9 cellular contexts compared by ENCODE assay signal in genomic region chr2:24926602-24927252, GRCh38. TPM values are rescaled to one million over a fixed set of nuclear protein-coding genes. Genes with fewer than 3 reads are reported as not detected.
A peak's percentile ranks its signal among the peaks of the same experiment; 100 is the strongest.
DNase-seq lines count a peak whose midpoint lies in the region; ATAC-seq, FAIRE-seq and TF ChIP-seq lines count a peak whose summit lies in the region.
"Had no signal": no experiment of that assay in that cellular context is flagged by ENCODE, and none has a peak within 500 bp of the region (broad histone marks: within the 10 kb centered on the region; RNA-seq: fewer than 3 reads in every experiment).

No MANE protein-coding gene starts in this region.

- intact Hi-C loops in naive thymus-derived CD4-positive, alpha-beta T cell (cut with micrococcal nuclease): loop anchor here (5.0 to 10.0 kb wide), 2 partner anchors 116 to 132 kb away; partner anchors contain the start of genes CENPO (in 1 of the 2), EFR3B (in 1 of the 2) and PTRHD1 (in 1 of the 2)
- intact Hi-C loops in transverse colon (cut with DNase I; ENCODE audit: low total_unique reads): no loop called here

- H3K36me3 Mint-ChIP-seq in T-cell: no peaks in the 10 kb centered on the region
- H3K36me3 Mint-ChIP-seq in naive thymus-derived CD4-positive, alpha-beta T cell: no peaks in the 10 kb centered on the region

- H3K56ac ChIP-seq in H1 (replicated peaks; ENCODE audit: insufficient read length, low read depth, low read length): no peak overlapping the region

- POLR2A ChIA-PET in T-cell (lab: Charles Lee): no interaction called here
- POLR2A ChIA-PET in H1 (lab: Charles Lee; ENCODE audit: partially characterized antibody): interaction anchor here (1.0 to 1.2 kb wide), 2 partner anchors 8 to 98 kb away, joined by 3 read pairs; no protein-coding TSS in a partner anchor
- POLR2A ChIA-PET in naive thymus-derived CD4-positive, alpha-beta T cell (lab: Charles Lee): interaction anchor here (0.6 kb wide), 1 partner anchor 15 kb away, joined by 3 read pairs; no protein-coding TSS in a partner anchor

- TF ChIP-seq CTCF in H1 (IDR thresholded peaks at IDR 0.05; ENCODE audit: control extremely low read depth in 1 of 3, insufficient read depth in 1 of 3, low read depth in 1 of 3, low read length in 3 of 3) (no peak), transverse colon (IDR thresholded peaks at IDR 0.05) (no peak)

- ATAC-seq in T-cell (replicated peaks in 1 of 4) (peak; percentile 62 to 78 (median 68)), HG02970 (IDR thresholded peaks at IDR 0.05; ENCODE audit: low FRiP score, unreplicated experiment) (no peak)
- ATAC-seq in naive thymus-derived CD4-positive, alpha-beta T cell: peak; percentile 57

- TF ChIP-seq RAD21 in H1 (IDR thresholded peaks at IDR 0.05 in 1 of 2, conservative IDR thresholded peaks at IDR 0.05 in 1 of 2; ENCODE audit: low read depth in 2 of 2, low read length in 2 of 2): no peak

- H4K20me1 ChIP-seq in H1 (replicated peaks in 1 of 2; ENCODE audit: control insufficient read depth in 1 of 2, insufficient read depth in 2 of 2, low read length in 2 of 2): no peaks in the 10 kb centered on the region

- no peak overlapping the region for H3K23ac ChIP-seq in H1 (ENCODE audit: insufficient read length)

- no peak overlapping the region for H3K4ac ChIP-seq in H1 (replicated peaks; ENCODE audit: insufficient read length, low read depth, low read length)

- H3K79me2 ChIP-seq in H1 (ENCODE audit: control insufficient read depth in 1 of 2, insufficient read depth in 2 of 2, low read length in 2 of 2): peaks cover 0 to 4% of the 10 kb centered on the region in 2 experiments; a peak in 1 of 4 replicates

- in situ Hi-C loops in transverse colon (cut with MboI; ENCODE audit: low pct_ligation_motif_present in 1 of 4, low pct_unique_long_range_greater_than_20kb in 1 of 4, low sequenced_read_pairs in 3 of 4): no loop called here

- H2AK5ac ChIP-seq in H1 (ENCODE audit: low read depth, low read length): no peak overlapping the region

- no peak overlapping the region for H3K14ac ChIP-seq in H1 (ENCODE audit: insufficient read length)

- peaks cover 3% of the 10 kb centered on the region for H3K79me1 ChIP-seq in H1 (ENCODE audit: low read depth, low read length)

- H2BK12ac ChIP-seq in H1 (ENCODE audit: low read depth, low read length): peak overlapping the region; percentile 89

- no peak overlapping the region for H2BK120ac ChIP-seq in H1 (replicated peaks; ENCODE audit: low read depth, low read length)

- peak overlapping the region; percentile 51; the same call in 1 of the 2 replicates for H3K18ac ChIP-seq in H1 (ENCODE audit: extremely low read depth, low read length)

- H3K9me3 ChIP-seq in H1 (ENCODE audit: insufficient read depth in 2 of 2, low read depth in 1 of 2, low read length in 1 of 2) (no peaks in the 10 kb centered on the region), transverse colon (no peaks in the 10 kb centered on the region)
- no peaks in the 10 kb centered on the region for H3K9me3 ChIP-seq in naive thymus-derived CD4-positive, alpha-beta T cell (ENCODE audit: control insufficient read depth in 2 of 3, low read length in 3 of 3)

- H3K9me3 Mint-ChIP-seq in T-cell: no peaks in the 10 kb centered on the region
- no peaks in the 10 kb centered on the region for H3K9me3 Mint-ChIP-seq in naive thymus-derived CD4-positive, alpha-beta T cell

- H3K4me2 ChIP-seq in H1 (ENCODE audit: insufficient read depth in 1 of 2, low read depth in 2 of 2, low read length in 2 of 2): peak overlapping the region; percentile 6 to 25; a peak in 2 of 4 replicates

- TF ChIP-seq POLR2A in H1 (IDR thresholded peaks at IDR 0.05; ENCODE audit: control extremely low read depth in 1 of 2, low read depth in 2 of 2, low read length in 2 of 2) (no peak), transverse colon (IDR thresholded peaks at IDR 0.05) (no peak)

- no peak for FAIRE-seq in H1 (lab: Jason Lieb, UNC)

- peak overlapping the region; percentile 35 for H4K91ac ChIP-seq in H1 (replicated peaks; ENCODE audit: insufficient read length, low read length)

- peaks cover 9% of the 10 kb centered on the region for H3K23me2 ChIP-seq in H1 (ENCODE audit: low read depth, low read length)

- H3K36me3 ChIP-seq in H1 (ENCODE audit: control insufficient read depth in 2 of 4, insufficient read depth in 4 of 4, low read length in 3 of 4) (no peaks in the 10 kb centered on the region; a peak in 1 of 8 replicates), transverse colon (no peaks in the 10 kb centered on the region)
- no peaks in the 10 kb centered on the region for H3K36me3 ChIP-seq in naive thymus-derived CD4-positive, alpha-beta T cell (ENCODE audit: control insufficient read depth in 2 of 3, insufficient read depth in 3 of 3, low read length in 3 of 3)

- no peak overlapping the region for H3K27ac ChIP-seq in H1 (ENCODE audit: low read depth, low read length)
- no peak overlapping the region for H3K27ac ChIP-seq in naive thymus-derived CD4-positive, alpha-beta T cell (ENCODE audit: low read depth, low read length)
- peak overlapping the region; percentile 8 to 53 (median 32) for H3K27ac ChIP-seq in transverse colon
- H3K27ac ChIP-seq: C4-2B had no signal

- no peak overlapping the region for H4K5ac ChIP-seq in H1 (ENCODE audit: insufficient read length, low read depth, low read length)

- peaks cover 0 to 10% (median 3%) of the 10 kb centered on the region in 4 experiments; a peak in 4 of 7 replicates for H3K4me1 ChIP-seq in H1 (replicated peaks in 1 of 4; ENCODE audit: control insufficient read depth in 3 of 4, insufficient read depth in 4 of 4, low read length in 3 of 4)
- peaks cover 0 to 11% of the 10 kb centered on the region in 2 donors for H3K4me1 ChIP-seq in naive thymus-derived CD4-positive, alpha-beta T cell (ENCODE audit: control insufficient read depth in 2 of 2, insufficient read depth in 2 of 2, low read length in 2 of 2)
- peaks cover 3 to 10% (median 4%) of the 10 kb centered on the region in 4 donors for H3K4me1 ChIP-seq in transverse colon

- no peaks in the 10 kb centered on the region for H3K27me3 Mint-ChIP-seq in T-cell
- peaks cover 0 to 4% (median 0%) of the 10 kb centered on the region in 5 donors for H3K27me3 Mint-ChIP-seq in naive thymus-derived CD4-positive, alpha-beta T cell

- H3K4me1 Mint-ChIP-seq in T-cell: peaks cover 3 to 13% (median 10%) of the 10 kb centered on the region in 3 donors
- H3K4me1 Mint-ChIP-seq in naive thymus-derived CD4-positive, alpha-beta T cell: peaks cover 0 to 9% (median 4%) of the 10 kb centered on the region in 7 donors

- CTCF ChIA-PET in T-cell (lab: Charles Lee) (no interaction called here), H1 (lab: Charles Lee; ENCODE audit: partially characterized antibody) (interaction anchor here (0.6 to 0.8 kb wide), 2 partner anchors 8 to 39 kb away, joined by 3 read pairs; no protein-coding TSS in a partner anchor)
- CTCF ChIA-PET in naive thymus-derived CD4-positive, alpha-beta T cell (lab: Charles Lee): no interaction called here

- H4K8ac ChIP-seq in H1 (ENCODE audit: extremely low read depth, insufficient read depth, low read length): peak overlapping the region; percentile 75

- peaks cover 0 to 3% (median 0%) of the 10 kb centered on the region in 4 experiments; a peak in 4 of 7 replicates for H3K27me3 ChIP-seq in H1 (replicated peaks in 1 of 4; ENCODE audit: control insufficient read depth in 3 of 4, extremely low read depth in 1 of 4, insufficient read depth in 3 of 4, low read length in 3 of 4)
- no peaks in the 10 kb centered on the region for H3K27me3 ChIP-seq in naive thymus-derived CD4-positive, alpha-beta T cell (ENCODE audit: control insufficient read depth in 2 of 2, insufficient read depth in 2 of 2, low read length in 2 of 2)
- H3K27me3 ChIP-seq in transverse colon: no peaks in the 10 kb centered on the region

- 67% methylated on average over 33 of the region's 33 CpGs; no CpG with 5 or more reads in 1 of the 2 experiments for WGBS in H1 (ENCODE audit: extremely low coverage in 1 of 2, insufficient coverage in 1 of 2, insufficient read length in 1 of 2, insufficient replicate concordance in 2 of 2, low coverage in 1 of 2, low lambda C conversion rate in 2 of 2, missing lambda C conversion rate in 1 of 2), 2 experiments
- 27 to 30% methylated on average over 8 to 32 of the region's 33 CpGs for WGBS in transverse colon (ENCODE audit: low coverage in 1 of 2), 2 donors

- H3K4me3 ChIP-seq in H1 (ENCODE audit: extremely low read depth in 1 of 4, insufficient read depth in 2 of 4, low read depth in 3 of 4, low read length in 4 of 4): peak overlapping the region in 1 of 4 experiments; percentile 17; a peak in 1 of 8 replicates
- peak overlapping the region; percentile 57 for H3K4me3 ChIP-seq in naive thymus-derived CD4-positive, alpha-beta T cell (ENCODE audit: low read length)
- peak overlapping the region in 1 of 4 donors; percentile 33 for H3K4me3 ChIP-seq in transverse colon

- DNase-seq in AG08395 (ENCODE audit: low spot score) (peak; percentile 56), T-cell (peak in 14 of 34 experiments; percentile 10 to 42 (median 19)), H1 (ENCODE audit: low read depth in 1 of 2, low spot score in 2 of 2) (peak in 1 of 2 experiments; percentile 56), transverse colon (peak; percentile 32), DMS79 (lab: John Stamatoyannopoulos, UW) (no peak), iPS-NIHi7 (ENCODE audit: extremely low spot score) (no peak)
- DNase-seq in naive thymus-derived CD4-positive, alpha-beta T cell: peak in 6 of 9 donors; percentile 21 to 46 (median 28)

- H3K27ac Mint-ChIP-seq in T-cell: peak overlapping the region; percentile 58 to 80
- H3K27ac Mint-ChIP-seq in naive thymus-derived CD4-positive, alpha-beta T cell: peak overlapping the region in 5 of 9 donors; percentile 9 to 72 (median 53)

- H2BK15ac ChIP-seq in H1 (ENCODE audit: low read length): peak overlapping the region; percentile 55; the same call in 1 of the 2 replicates

- TF ChIP-seq EP300 in H1 (IDR thresholded peaks at IDR 0.05; ENCODE audit: borderline replicate concordance in 1 of 2, low read depth in 2 of 2, low read length in 2 of 2) (no peak), transverse colon (IDR thresholded peaks at IDR 0.05; ENCODE audit: low read depth) (no peak)

- H2BK20ac ChIP-seq in H1 (ENCODE audit: low read length): peak overlapping the region; percentile 28; the same call in 1 of the 2 replicates

- peak overlapping the region in 2 of 4 experiments; percentile 13 to 17; a peak in 2 of 7 replicates for H3K9ac ChIP-seq in H1 (replicated peaks in 1 of 4; ENCODE audit: extremely low read depth in 1 of 4, low read depth in 3 of 4, low read length in 3 of 4)

- peak overlapping the region; percentile 86 for H2AFZ ChIP-seq in H1 (ENCODE audit: low read length)

- H3K4me3 Mint-ChIP-seq in T-cell: peak overlapping the region in 1 of 3 donors; percentile 58
- peak overlapping the region in 8 of 10 donors; percentile 7 to 79 (median 70) for H3K4me3 Mint-ChIP-seq in naive thymus-derived CD4-positive, alpha-beta T cell

- peak overlapping the region; percentile 12; the same call in 1 of the 2 replicates for H2BK5ac ChIP-seq in H1 (ENCODE audit: low read depth, low read length)

RNA-seq across cellular contexts. Expression of gene ADCY3, which starts 6.7 kb away (rescaled TPM):
- total RNA-seq in T-cell: 10 to 100 TPM; 21.4 to 35.6 (median 32.8) TPM
- 50.5 and 52.9 TPM in 2 replicates for total RNA-seq in H1 (2021; fragmentation: NEBNext Ultra II Directional; extraction: Animal tissue kit (Norgen Biotek cat#: 25700))
- polyA plus RNA-seq in H1 (2011; rRNA removed): 45.1 and 61.8 TPM in 2 replicates
- 42.3 TPM for polyA plus RNA-seq in H1 (2011; cell fraction: cytosol; rRNA removed)
- 128 TPM for polyA plus RNA-seq in H1 (2011; cell fraction: nucleus; rRNA removed)
- 29.0 to 39.1 TPM (median 33.5 TPM) in 4 replicates for polyA plus RNA-seq in H1 (2012, experiment 1 of 2)
- polyA plus RNA-seq in H1 (2012, experiment 2 of 2): 22.5 TPM
- polyA plus RNA-seq in H1 (2013, experiment 1 of 2): 38.2 TPM
- 35.0 TPM for polyA plus RNA-seq in H1 (2013, experiment 2 of 2)
- polyA minus RNA-seq in H1 (2011; rRNA and poly(A)+ RNA removed): 92.2 and 116 TPM in 2 replicates
- 37.3 TPM for polyA minus RNA-seq in H1 (2011; cell fraction: cytosol; rRNA and poly(A)+ RNA removed)
- polyA minus RNA-seq in H1 (2011; cell fraction: nucleus; rRNA and poly(A)+ RNA removed): 53.5 TPM
- total RNA-seq in naive thymus-derived CD4-positive, alpha-beta T cell: 10 to 100 TPM in 3 of 5 experiments, 1 to 10 TPM in 2; 4.4 to 44.7 (median 18.7) TPM
- 1 to 10 TPM; 2.0 to 4.1 TPM for polyA plus RNA-seq in naive thymus-derived CD4-positive, alpha-beta T cell
- total RNA-seq in transverse colon: 10 to 100 TPM; 11.7 to 80.2 (median 22.6) TPM

RNA-seq across cellular contexts. Expression of gene DNAJC27, which starts 45.0 kb away (rescaled TPM):
- total RNA-seq in T-cell (10 to 100 TPM; 10.0 to 15.2 (median 12.7) TPM), transverse colon (1 to 10 TPM; 4.0 to 7.6 (median 5.7) TPM)
- total RNA-seq in H1 (2021; fragmentation: NEBNext Ultra II Directional; extraction: Animal tissue kit (Norgen Biotek cat#: 25700)): 3.7 and 4.5 TPM in 2 replicates
- 1.4 and 1.5 TPM in 2 replicates for polyA plus RNA-seq in H1 (2011; rRNA removed)
- polyA plus RNA-seq in H1 (2011; cell fraction: cytosol; rRNA removed): 2.6 TPM
- 2.0 TPM for polyA plus RNA-seq in H1 (2011; cell fraction: nucleus; rRNA removed)
- polyA plus RNA-seq in H1 (2012, experiment 1 of 2): 1.7 to 2.8 TPM (median 2.0 TPM) in 4 replicates
- polyA plus RNA-seq in H1 (2012, experiment 2 of 2): 0.68 TPM
- 2.7 TPM for polyA plus RNA-seq in H1 (2013, experiment 1 of 2)
- 2.5 TPM for polyA plus RNA-seq in H1 (2013, experiment 2 of 2)
- 3.1 and 4.4 TPM in 2 replicates for polyA minus RNA-seq in H1 (2011; rRNA and poly(A)+ RNA removed)
- 0.73 TPM for polyA minus RNA-seq in H1 (2011; cell fraction: cytosol; rRNA and poly(A)+ RNA removed)
- polyA minus RNA-seq in H1 (2011; cell fraction: nucleus; rRNA and poly(A)+ RNA removed): 3.3 TPM
- 10 to 100 TPM in 4 of 5 experiments, 1 to 10 TPM in 1; 5.9 to 22.0 (median 18.1) TPM for total RNA-seq in naive thymus-derived CD4-positive, alpha-beta T cell
- 1 to 10 TPM; 3.0 to 6.2 TPM for polyA plus RNA-seq in naive thymus-derived CD4-positive, alpha-beta T cell

Comparison
In these comparisons a context has a peak if more than half of its experiments do, and no peak if none do; other contexts are left out.
1. DNase-seq: peak in AG08395 (single experiment), naive thymus-derived CD4-positive, alpha-beta T cell (6 of 9) and transverse colon (single experiment); none in DMS79 (single experiment) and iPS-NIHi7 (single experiment).
2. H3K27ac ChIP-seq: peak in transverse colon (4 of 4); none in H1 (single experiment) and naive thymus-derived CD4-positive, alpha-beta T cell (single experiment).
3. POLR2A ChIA-PET loops: an anchor here in H1 (1.0 to 1.2 kb wide) and naive thymus-derived CD4-positive, alpha-beta T cell (0.6 kb wide); none called in T-cell.